Comparison of ENCODE assay signal across 1 cellular context in genomic region chr1:232726048-232726779, GRCh38.
TF ChIP-seq lines count a peak whose summit lies in the region.

No MANE protein-coding gene starts in this region.

TF ChIP-seq in SK-N-SH, 30 proteins besides CTCF, POLR2A, EP300 and RAD21 (continued from another document):
- TF ChIP-seq USF2 (IDR thresholded peaks at IDR 0.05; ENCODE audit: borderline replicate concordance, low read depth, low read length) = no peak
- TF ChIP-seq, protein P1, sequence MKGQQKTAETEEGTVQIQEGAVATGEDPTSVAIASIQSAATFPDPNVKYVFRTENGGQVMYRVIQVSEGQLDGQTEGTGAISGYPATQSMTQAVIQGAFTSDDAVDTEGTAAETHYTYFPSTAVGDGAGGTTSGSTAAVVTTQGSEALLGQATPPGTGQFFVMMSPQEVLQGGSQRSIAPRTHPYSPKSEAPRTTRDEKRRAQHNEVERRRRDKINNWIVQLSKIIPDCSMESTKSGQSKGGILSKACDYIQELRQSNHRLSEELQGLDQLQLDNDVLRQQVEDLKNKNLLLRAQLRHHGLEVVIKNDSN (IDR thresholded peaks at IDR 0.05; ENCODE audit: borderline replicate concordance, low read depth) = no peak
